ENCODE assay signal across 1 cellular context in the genomic region with DNA sequence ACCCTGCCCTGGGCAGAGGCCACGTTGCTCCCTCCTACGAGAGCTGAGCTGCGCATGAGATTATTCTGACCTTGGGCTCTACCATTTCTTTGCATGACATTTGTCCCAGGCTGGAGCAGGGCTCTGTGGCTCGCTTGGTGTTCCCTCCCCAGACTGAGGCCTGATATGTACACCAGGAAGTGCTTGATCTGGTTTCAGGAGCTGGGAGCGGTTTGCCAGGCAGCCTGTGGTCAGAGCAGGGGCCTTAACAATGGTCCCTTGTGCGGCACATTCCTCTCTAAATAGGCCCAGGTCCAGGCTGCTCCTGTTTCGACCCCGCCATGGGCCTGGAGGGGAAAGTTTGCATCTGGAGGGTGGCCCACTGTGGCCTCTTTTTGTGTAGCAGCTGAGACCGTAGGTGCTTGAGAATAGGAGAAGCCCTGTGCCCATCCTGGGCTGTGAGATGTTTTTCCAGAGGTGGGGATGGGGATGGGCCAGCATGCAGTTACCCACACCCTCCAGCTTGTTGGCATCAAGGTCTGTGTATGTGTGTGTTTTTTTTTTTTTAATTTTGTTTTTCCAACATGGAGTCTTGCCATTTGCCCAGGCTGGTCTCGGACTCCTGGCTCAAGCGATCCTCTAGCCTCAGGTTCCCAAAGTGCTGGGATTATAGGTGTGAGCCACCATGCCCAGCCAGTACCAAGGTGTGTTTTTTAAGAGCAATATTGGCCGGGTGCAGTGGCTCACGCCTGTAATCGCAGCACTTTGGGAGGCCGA.
TF ChIP-seq lines count a peak whose summit lies in the region.

No MANE protein-coding gene starts in this region.

TF ChIP-seq in H1, 55 proteins besides CTCF, POLR2A, EP300 and RAD21:
- TF ChIP-seq KDM1A (IDR thresholded peaks at IDR 0.05; ENCODE audit: borderline replicate concordance, low read length): no peak
- TF ChIP-seq KDM4A (IDR thresholded peaks at IDR 0.05; ENCODE audit: low read depth, low read length, severe bottlenecking): no peak
- no peak for TF ChIP-seq RXRA (IDR thresholded peaks at IDR 0.05; ENCODE audit: insufficient read depth, low read depth, low read length)
- TF ChIP-seq JUND (IDR thresholded peaks at IDR 0.05; ENCODE audit: low read length): no peak
- no peak for TF ChIP-seq SP1 (IDR thresholded peaks at IDR 0.05; ENCODE audit: low read depth, low read length)
- TF ChIP-seq GABPA (IDR thresholded peaks at IDR 0.05; ENCODE audit: borderline replicate concordance, insufficient read depth, low read length): no peak
- no peak for TF ChIP-seq MAFK (IDR thresholded peaks at IDR 0.05; ENCODE audit: low read depth, low read length)
- TF ChIP-seq, protein P1, sequence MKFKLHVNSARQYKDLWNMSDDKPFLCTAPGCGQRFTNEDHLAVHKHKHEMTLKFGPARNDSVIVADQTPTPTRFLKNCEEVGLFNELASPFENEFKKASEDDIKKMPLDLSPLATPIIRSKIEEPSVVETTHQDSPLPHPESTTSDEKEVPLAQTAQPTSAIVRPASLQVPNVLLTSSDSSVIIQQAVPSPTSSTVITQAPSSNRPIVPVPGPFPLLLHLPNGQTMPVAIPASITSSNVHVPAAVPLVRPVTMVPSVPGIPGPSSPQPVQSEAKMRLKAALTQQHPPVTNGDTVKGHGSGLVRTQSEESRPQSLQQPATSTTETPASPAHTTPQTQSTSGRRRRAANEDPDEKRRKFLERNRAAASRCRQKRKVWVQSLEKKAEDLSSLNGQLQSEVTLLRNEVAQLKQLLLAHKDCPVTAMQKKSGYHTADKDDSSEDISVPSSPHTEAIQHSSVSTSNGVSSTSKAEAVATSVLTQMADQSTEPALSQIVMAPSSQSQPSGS (IDR thresholded peaks at IDR 0.05; ENCODE audit: low read length): no peak
- TF ChIP-seq RFX5 (IDR thresholded peaks at IDR 0.05; ENCODE audit: borderline replicate concordance, low read depth, low read length): no peak
- no peak for TF ChIP-seq PHF8 (conservative IDR thresholded peaks at IDR 0.05; ENCODE audit: low read depth, low read length)
- TF ChIP-seq, protein P2, sequence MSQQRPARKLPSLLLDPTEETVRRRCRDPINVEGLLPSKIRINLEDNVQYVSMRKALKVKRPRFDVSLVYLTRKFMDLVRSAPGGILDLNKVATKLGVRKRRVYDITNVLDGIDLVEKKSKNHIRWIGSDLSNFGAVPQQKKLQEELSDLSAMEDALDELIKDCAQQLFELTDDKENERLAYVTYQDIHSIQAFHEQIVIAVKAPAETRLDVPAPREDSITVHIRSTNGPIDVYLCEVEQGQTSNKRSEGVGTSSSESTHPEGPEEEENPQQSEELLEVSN (IDR thresholded peaks at IDR 0.05): no peak
- TF ChIP-seq NRF1 (IDR thresholded peaks at IDR 0.05; ENCODE audit: low read depth, low read length): no peak
- no peak for TF ChIP-seq SP4 (IDR thresholded peaks at IDR 0.05; ENCODE audit: low read length)
- TF ChIP-seq CBX5 (IDR thresholded peaks at IDR 0.05; ENCODE audit: low read depth, low read length): no peak
- no peak for TF ChIP-seq SAP30 (IDR thresholded peaks at IDR 0.05; ENCODE audit: insufficient read depth, insufficient replicate concordance, low read length)
